1 cellular context compared by ENCODE assay signal in genomic region chr20:23151885-23152284, GRCh38.
TF ChIP-seq lines count a peak whose summit lies in the region.

No MANE protein-coding gene starts in this region.

TF ChIP-seq in GM23338, 12 proteins besides CTCF, POLR2A, EP300 and RAD21:
- TF ChIP-seq ETS1 (IDR thresholded peaks at IDR 0.05), result no peak
- no peak for TF ChIP-seq EZH2phosphoT487 (IDR thresholded peaks at IDR 0.05; ENCODE audit: unreplicated experiment)
- TF ChIP-seq REST (IDR thresholded peaks at IDR 0.05; ENCODE audit: unreplicated experiment), result no peak
